Comparison of ENCODE assay signal across 20 cellular contexts in genomic region chr5:83450840-83451239, GRCh38. TPM values are rescaled to one million over a fixed set of nuclear protein-coding genes. Genes with fewer than 3 reads are reported as not detected.
DNase-seq lines count a peak whose midpoint lies in the region; ATAC-seq and TF ChIP-seq lines count a peak whose summit lies in the region.
"Had no signal": no experiment of that assay in that cellular context is flagged by ENCODE, and none has a peak within 500 bp of the region (broad histone marks: within the 10 kb centered on the region; RNA-seq: fewer than 3 reads in every experiment).

No MANE protein-coding gene starts in this region.

- H3K9me3 ChIP-seq in RWPE2 (ENCODE audit: severe bottlenecking) (peaks cover 5% of the 10 kb centered on the region), neural cell (ENCODE audit: low read length) (no peaks in the 10 kb centered on the region)

- no peak overlapping the region for H2AFZ ChIP-seq in neural cell (ENCODE audit: low read depth, low read length)
- H2AFZ ChIP-seq: GM23248 had no signal

- TF ChIP-seq EP300 in neural cell (conservative IDR thresholded peaks at IDR 0.05; ENCODE audit: poor library complexity, severe bottlenecking), result no peak

- no peaks in the 10 kb centered on the region for H4K20me1 ChIP-seq in neural cell (ENCODE audit: insufficient read depth)

- H3K36me3 ChIP-seq in RWPE2 (ENCODE audit: low read depth), result no peaks in the 10 kb centered on the region
- no peaks in the 10 kb centered on the region for H3K36me3 ChIP-seq in neural cell (ENCODE audit: insufficient read depth, low read length)
- H3K36me3 ChIP-seq: MG63 had no signal

- no peaks in the 10 kb centered on the region for H3K4me1 ChIP-seq in RWPE2 (ENCODE audit: insufficient read depth, poor library complexity, severe bottlenecking)

- DNase-seq in DMS53 (lab: John Stamatoyannopoulos, UW) (peak; percentile 75), RWPE2 (ENCODE audit: low spot score) (no peak), epithelial cell of proximal tubule (ENCODE audit: low read depth) (no peak), HuH-7 (ENCODE audit: low spot score) (no peak)
- no peak for DNase-seq in activated CD4-positive, alpha-beta T cell treated with anti-CD3 and anti-CD28 coated beads for 36 hours
- DNase-seq: GM23248, IMR-90, Karpas-422, MG63, NCI-H1092, NCI-H146, NCI-H2081, NCI-H524, Right ventricle myocardium superior had no signal

- no peak overlapping the region for H3K27ac Mint-ChIP-seq in activated CD4-positive, alpha-beta T cell treated with anti-CD3 and anti-CD28 coated beads for 36 hours

- H3K27me3 ChIP-seq in RWPE2 (ENCODE audit: insufficient read depth, poor library complexity, severe bottlenecking) (no peaks in the 10 kb centered on the region), neural cell (ENCODE audit: insufficient read depth, low read depth, low read length) (no peaks in the 10 kb centered on the region)
- H3K27me3 ChIP-seq: MG63 had no signal

- no peak overlapping the region for H3K4me3 Mint-ChIP-seq in activated CD4-positive, alpha-beta T cell treated with anti-CD3 and anti-CD28 coated beads for 36 hours
- H3K4me3 Mint-ChIP-seq: CD14-positive monocyte had no signal

- POLR2A ChIA-PET in activated CD4-positive, alpha-beta T cell treated with anti-CD3 and anti-CD28 coated beads for 36 hours (lab: Charles Lee), result no interaction called here

- 0 out of 3 replicates have a peak, but pooled peaks have one; percentile 12 for ATAC-seq in RWPE2 (ENCODE audit: low read depth)
- ATAC-seq in GM21526 (IDR thresholded peaks at IDR 0.05; ENCODE audit: low FRiP score, unreplicated experiment), result no peak
- no peak for ATAC-seq in activated CD4-positive, alpha-beta T cell treated with anti-CD3 and anti-CD28 coated beads for 36 hours
- ATAC-seq in HG02852 (IDR thresholded peaks at IDR 0.05; ENCODE audit: unreplicated experiment), result no peak
- ATAC-seq: Panc1 had no signal

- no peaks in the 10 kb centered on the region for H3K79me2 ChIP-seq in neural cell (replicated peaks; ENCODE audit: insufficient read depth, low read length)

- TF ChIP-seq RAD21 in neural cell (conservative IDR thresholded peaks at IDR 0.05), result no peak

- TF ChIP-seq CTCF in RWPE2 (IDR thresholded peaks at IDR 0.05; ENCODE audit: poor library complexity, severe bottlenecking) (no peak), epithelial cell of proximal tubule (conservative IDR thresholded peaks at IDR 0.05; ENCODE audit: low read depth, low read length) (no peak), neural cell (IDR thresholded peaks at IDR 0.05; ENCODE audit: poor library complexity, severe bottlenecking) (no peak)

- H3K4me1 Mint-ChIP-seq in activated CD4-positive, alpha-beta T cell treated with anti-CD3 and anti-CD28 coated beads for 36 hours, result no peaks in the 10 kb centered on the region

- no peak overlapping the region for H3K4me2 ChIP-seq in neural cell (ENCODE audit: low read length)

- no peaks in the 10 kb centered on the region for H3K9me2 ChIP-seq in neural cell (ENCODE audit: insufficient read depth, low read length)

- H3K9ac ChIP-seq in neural cell (ENCODE audit: low read length), result peak overlapping the region; percentile 22
- H3K9ac ChIP-seq: GM23248 had no signal

- CTCF ChIA-PET in activated CD4-positive, alpha-beta T cell treated with anti-CD3 and anti-CD28 coated beads for 36 hours (lab: Charles Lee), result no interaction called here

- H3K9me3 Mint-ChIP-seq in activated CD4-positive, alpha-beta T cell treated with anti-CD3 and anti-CD28 coated beads for 36 hours (ENCODE audit: low read depth), result peaks cover 20% of the 10 kb centered on the region

- intact Hi-C loops in activated CD4-positive, alpha-beta T cell treated with anti-CD3 and anti-CD28 coated beads for 36 hours (cut with DNase I, micrococcal nuclease), result no loop called here

- peaks cover 9% of the 10 kb centered on the region for H3K27me3 Mint-ChIP-seq in activated CD4-positive, alpha-beta T cell treated with anti-CD3 and anti-CD28 coated beads for 36 hours

- H3K27ac ChIP-seq in RWPE2 (ENCODE audit: poor library complexity, severe bottlenecking) (no peak overlapping the region), neural cell (ENCODE audit: low read length) (peak overlapping the region; percentile 72)
- H3K27ac ChIP-seq: GM23248, SK-N-MC had no signal

- no peaks in the 10 kb centered on the region for H3F3A ChIP-seq in neural cell (ENCODE audit: insufficient read depth, low read length, poor library complexity, severe bottlenecking)

- peaks cover 2% of the 10 kb centered on the region for H3K36me3 Mint-ChIP-seq in activated CD4-positive, alpha-beta T cell treated with anti-CD3 and anti-CD28 coated beads for 36 hours (ENCODE audit: low read depth)

- no peak overlapping the region for H3K4me3 ChIP-seq in RWPE2 (ENCODE audit: severe bottlenecking)
- H3K4me3 ChIP-seq in epithelial cell of proximal tubule (ENCODE audit: low read depth, low read length), result peak overlapping the region; percentile 5
- H3K4me3 ChIP-seq in neural cell (ENCODE audit: low read length), result no peak overlapping the region
- H3K4me3 ChIP-seq: GM23248, MG63, SK-N-MC had no signal

TF ChIP-seq in neural cell, 6 proteins besides CTCF, POLR2A, EP300 and RAD21:
- TF ChIP-seq POLR2AphosphoS5 (IDR thresholded peaks at IDR 0.05) (no peak), EZH2 (IDR thresholded peaks at IDR 0.05; ENCODE audit: borderline replicate concordance, insufficient read depth, low read length, poor library complexity, severe bottlenecking) (no peak), TAF1 (IDR thresholded peaks at IDR 0.05; ENCODE audit: low read depth) (no peak), MXI1 (conservative IDR thresholded peaks at IDR 0.05; ENCODE audit: poor library complexity, severe bottlenecking) (no peak), SMC3 (conservative IDR thresholded peaks at IDR 0.05; ENCODE audit: poor library complexity) (no peak)
- TF ChIP-seq, protein P1, sequence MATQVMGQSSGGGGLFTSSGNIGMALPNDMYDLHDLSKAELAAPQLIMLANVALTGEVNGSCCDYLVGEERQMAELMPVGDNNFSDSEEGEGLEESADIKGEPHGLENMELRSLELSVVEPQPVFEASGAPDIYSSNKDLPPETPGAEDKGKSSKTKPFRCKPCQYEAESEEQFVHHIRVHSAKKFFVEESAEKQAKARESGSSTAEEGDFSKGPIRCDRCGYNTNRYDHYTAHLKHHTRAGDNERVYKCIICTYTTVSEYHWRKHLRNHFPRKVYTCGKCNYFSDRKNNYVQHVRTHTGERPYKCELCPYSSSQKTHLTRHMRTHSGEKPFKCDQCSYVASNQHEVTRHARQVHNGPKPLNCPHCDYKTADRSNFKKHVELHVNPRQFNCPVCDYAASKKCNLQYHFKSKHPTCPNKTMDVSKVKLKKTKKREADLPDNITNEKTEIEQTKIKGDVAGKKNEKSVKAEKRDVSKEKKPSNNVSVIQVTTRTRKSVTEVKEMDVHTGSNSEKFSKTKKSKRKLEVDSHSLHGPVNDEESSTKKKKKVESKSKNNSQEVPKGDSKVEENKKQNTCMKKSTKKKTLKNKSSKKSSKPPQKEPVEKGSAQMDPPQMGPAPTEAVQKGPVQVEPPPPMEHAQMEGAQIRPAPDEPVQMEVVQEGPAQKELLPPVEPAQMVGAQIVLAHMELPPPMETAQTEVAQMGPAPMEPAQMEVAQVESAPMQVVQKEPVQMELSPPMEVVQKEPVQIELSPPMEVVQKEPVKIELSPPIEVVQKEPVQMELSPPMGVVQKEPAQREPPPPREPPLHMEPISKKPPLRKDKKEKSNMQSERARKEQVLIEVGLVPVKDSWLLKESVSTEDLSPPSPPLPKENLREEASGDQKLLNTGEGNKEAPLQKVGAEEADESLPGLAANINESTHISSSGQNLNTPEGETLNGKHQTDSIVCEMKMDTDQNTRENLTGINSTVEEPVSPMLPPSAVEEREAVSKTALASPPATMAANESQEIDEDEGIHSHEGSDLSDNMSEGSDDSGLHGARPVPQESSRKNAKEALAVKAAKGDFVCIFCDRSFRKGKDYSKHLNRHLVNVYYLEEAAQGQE (IDR thresholded peaks at IDR 0.05; ENCODE audit: borderline replicate concordance), result no peak
TF ChIP-seq in neural cell: peak in this region for 0.

RNA-seq across cellular contexts. Expression of gene VCAN, which starts 20.7 kb away (rescaled TPM):
- 185 and 323 TPM in 2 replicates for total RNA-seq in epithelial cell of proximal tubule
- polyA plus RNA-seq in neural cell, result 1,185 and 1,274 TPM in 2 replicates
- polyA minus RNA-seq in neural cell, result 3,969 and 5,103 TPM in 2 replicates
- not detected for total RNA-seq in activated CD4-positive, alpha-beta T cell treated with anti-CD3 and anti-CD28 coated beads for 36 hours

Comparison
In these comparisons a context has a peak if more than half of its experiments do, and no peak if none do; other contexts are left out.
1. RNA of gene VCAN, which starts 20.7 kb away (total RNA-seq): 185 to 323 TPM in epithelial cell of proximal tubule; not detected in activated CD4-positive, alpha-beta T cell treated with anti-CD3 and anti-CD28 coated beads for 36 hours; every median in the first group is over 100 times any median in the second.